2 cellular contexts compared by ENCODE assay signal in the genomic region with DNA sequence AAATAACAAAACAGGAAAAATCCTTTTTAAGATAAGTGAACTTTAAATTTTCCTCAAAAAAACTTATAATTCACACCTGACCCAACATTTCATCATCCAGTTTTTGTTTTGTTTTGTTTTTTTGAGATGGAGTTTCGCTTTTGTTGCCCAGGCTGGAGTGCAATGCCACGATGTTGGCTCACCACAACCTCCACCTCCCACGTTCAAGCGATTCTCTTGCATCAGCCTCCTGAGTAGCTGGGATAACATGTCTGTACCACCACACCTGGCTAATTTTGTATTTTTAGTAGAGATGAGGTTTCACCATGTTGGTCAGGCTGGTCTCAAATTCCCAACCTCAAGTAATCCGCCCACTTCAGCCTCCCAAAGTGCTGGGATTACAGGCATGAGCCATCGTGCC.
A peak's percentile ranks its signal among the peaks of the same experiment; 100 is the strongest.
TF ChIP-seq lines count a peak whose summit lies in the region.
"Not testable (repeated sequence)": the region's sequence is repeated elsewhere in the genome, so short reads cannot be mapped to it uniquely, and the experiment has no call there.

No MANE protein-coding gene starts in this region.

TF ChIP-seq in WTC11, 78 proteins besides CTCF, POLR2A, EP300 and RAD21:
- 0 out of 2 replicates have a peak, but pooled peaks have one; percentile 54 for TF ChIP-seq GABPB1 (CRISPR knock-in tag; IDR thresholded peaks at IDR 0.05)

TF ChIP-seq in K562, 482 proteins besides CTCF, POLR2A, EP300 and RAD21:
- peak; percentile 27; the same call in 1 of the 2 replicates for TF ChIP-seq ATF3 (IDR thresholded peaks at IDR 0.05)
- TF ChIP-seq ATF3 (CRISPR knock-in tag; conservative IDR thresholded peaks at IDR 0.05); CEBPG (CRISPR knock-in tag; IDR thresholded peaks at IDR 0.05): not testable (repeated sequence)
- peak in 1 of 2 experiments; percentile 45; a peak in 2 of 4 replicates for TF ChIP-seq CEBPG (tag; conservative IDR thresholded peaks at IDR 0.05 in 1 of 2, IDR thresholded peaks at IDR 0.05 in 1 of 2)
- 0 out of 4 replicates have a peak, but pooled peaks of 1 of the 2 experiments have one; percentile 38 for TF ChIP-seq TRIM24 (IDR thresholded peaks at IDR 0.05)
